Comparison of ENCODE assay signal across 16 cellular contexts in the genomic region with DNA sequence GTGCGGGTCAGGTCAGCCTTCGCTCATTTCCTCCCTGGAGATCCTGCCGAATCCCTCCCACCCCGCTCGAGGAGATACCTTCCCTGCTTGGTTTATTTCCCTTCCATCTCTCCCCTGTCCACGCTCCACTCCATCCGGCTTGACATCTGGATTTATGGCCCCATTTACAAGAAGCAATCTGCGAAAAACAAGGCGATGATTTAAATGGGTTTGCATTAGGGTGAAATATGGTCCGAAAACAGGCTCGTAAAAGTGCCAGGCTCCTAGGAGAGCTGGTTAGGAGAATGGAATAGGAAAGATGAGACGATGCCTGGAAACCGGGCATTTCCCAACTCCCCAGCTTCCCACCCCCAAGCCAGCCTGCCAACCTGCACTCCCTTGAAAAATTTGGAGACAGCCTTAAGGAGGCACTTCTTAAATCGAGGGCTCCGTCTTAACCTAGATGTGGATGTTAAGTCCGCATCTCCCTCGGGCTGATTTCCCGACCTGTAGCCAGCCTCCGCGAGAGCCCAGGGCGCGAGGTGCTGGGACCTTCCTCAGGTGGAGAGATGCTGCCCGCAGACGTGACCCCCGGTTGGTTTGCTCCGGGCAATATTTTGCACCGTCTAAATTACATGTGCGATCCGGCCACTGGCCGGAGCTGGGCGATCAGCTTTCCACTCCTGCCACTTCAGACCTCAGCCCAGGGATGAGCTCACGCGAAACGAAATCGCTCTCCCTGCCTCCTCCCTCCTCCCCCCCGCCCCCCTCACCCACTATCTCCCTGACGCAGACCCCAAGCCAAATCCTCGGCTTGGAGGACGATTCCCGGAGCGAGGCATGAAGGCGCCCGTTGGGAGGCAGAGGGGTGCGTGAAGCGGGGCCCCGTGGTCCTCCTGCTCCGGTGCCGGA. TPM values are rescaled to one million over a fixed set of nuclear protein-coding genes. Genes with fewer than 3 reads are reported as not detected.
DNase-seq lines count a peak whose midpoint lies in the region; ATAC-seq and TF ChIP-seq lines count a peak whose summit lies in the region.
"Had no signal": no experiment of that assay in that cellular context is flagged by ENCODE, and none has a peak within 500 bp of the region (broad histone marks: within the 10 kb centered on the region; RNA-seq: fewer than 3 reads in every experiment).

No MANE protein-coding gene starts in this region.

- TF ChIP-seq POLR2A in upper lobe of left lung (IDR thresholded peaks at IDR 0.05), result no peak

- H3K23ac ChIP-seq in mesendoderm (ENCODE audit: low read length), result no peak overlapping the region

- H3K36me3 Mint-ChIP-seq in stimulated activated naive B cell treated with anti-CD40 and anti-IgM and Interleukin-4, amounts not matched to agents 10 μg/mL and 1 μg/mL and 100 μg/mL, for 72 hours, result peaks cover 2 to 3% of the 10 kb centered on the region in 2 donors

- H3K9me3 Mint-ChIP-seq in stimulated activated naive B cell treated with anti-CD40 and anti-IgM and Interleukin-4, amounts not matched to agents 10 μg/mL and 1 μg/mL and 100 μg/mL, for 72 hours, result peaks cover 0 to 1% of the 10 kb centered on the region in 2 donors

- no peak overlapping the region for H3K9ac ChIP-seq in colonic mucosa (ENCODE audit: low read depth in 2 of 2, low read length in 2 of 2)
- H3K9ac ChIP-seq in mesendoderm (ENCODE audit: low read length), result no peak overlapping the region

- peak overlapping the region; percentile 95 for H3K4me2 ChIP-seq in mesendoderm (ENCODE audit: low read length)

- no peak overlapping the region for H3K27ac Mint-ChIP-seq in stimulated activated naive B cell treated with anti-CD40 and anti-IgM and Interleukin-4, amounts not matched to agents 10 μg/mL and 1 μg/mL and 100 μg/mL, for 72 hours

- no peak overlapping the region for H2AK5ac ChIP-seq in mesendoderm (ENCODE audit: low read length)

- H3K79me2 ChIP-seq in mesendoderm (ENCODE audit: control insufficient read depth, insufficient read depth, low read length), result no peaks in the 10 kb centered on the region

- no peak overlapping the region for H2BK120ac ChIP-seq in mesendoderm (ENCODE audit: low read depth, low read length)

- no peak for TF ChIP-seq EP300 in upper lobe of left lung (IDR thresholded peaks at IDR 0.05)

- no peak overlapping the region for H3K27ac ChIP-seq in colonic mucosa
- no peak overlapping the region for H3K27ac ChIP-seq in mesendoderm (ENCODE audit: low read depth, low read length)
- no peak overlapping the region for H3K27ac ChIP-seq in upper lobe of left lung
- H3K27ac ChIP-seq: brain microvascular endothelial cell, heart left ventricle, right lobe of liver had no signal

- no CpG with 5 or more reads among the region's 48 CpGs for WGBS in mesendoderm (ENCODE audit: extremely low coverage, insufficient coverage, low lambda C conversion rate)
- 2 to 5% methylated on average over 30 to 45 of the region's 48 CpGs for WGBS in upper lobe of left lung, 2 donors

- peaks cover 0 to 2% of the 10 kb centered on the region in 2 donors for H3K4me1 Mint-ChIP-seq in stimulated activated naive B cell treated with anti-CD40 and anti-IgM and Interleukin-4, amounts not matched to agents 10 μg/mL and 1 μg/mL and 100 μg/mL, for 72 hours

- ATAC-seq in upper lobe of left lung (ENCODE audit: low FRiP score in 2 of 2) (peak; percentile 9 to 14), HG02678 (IDR thresholded peaks at IDR 0.05; ENCODE audit: unreplicated experiment) (no peak)
- ATAC-seq in stimulated activated naive B cell treated with anti-CD40 and anti-IgM and Interleukin-4, amounts not matched to agents 10 μg/mL and 1 μg/mL and 100 μg/mL, for 72 hours (replicated peaks), result no peak
- ATAC-seq: activated CD4-positive, CD25-positive, alpha-beta regulatory T cell treated with anti-CD3 and anti-CD28 coated beads, Interleukin-2, amount 50 U/mL, for 24 hours; heart left ventricle; PC-3; right lobe of liver had no signal

- no peaks in the 10 kb centered on the region for H3K9me3 ChIP-seq in colonic mucosa
- no peaks in the 10 kb centered on the region for H3K9me3 ChIP-seq in upper lobe of left lung
- H3K9me3 ChIP-seq: heart left ventricle, mucosa of descending colon, right lobe of liver had no signal

- no peak overlapping the region for H3K4me3 Mint-ChIP-seq in stimulated activated naive B cell treated with anti-CD40 and anti-IgM and Interleukin-4, amounts not matched to agents 10 μg/mL and 1 μg/mL and 100 μg/mL, for 72 hours

- peak overlapping the region; percentile 7 for H3K4me3 ChIP-seq in colonic mucosa
- peak overlapping the region; percentile 34 for H3K4me3 ChIP-seq in mesendoderm (ENCODE audit: low read length)
- no peak overlapping the region for H3K4me3 ChIP-seq in upper lobe of left lung
- H3K4me3 ChIP-seq: mucosa of descending colon had no signal

- H3K27me3 ChIP-seq in colonic mucosa (peaks cover 21% of the 10 kb centered on the region), mesendoderm (ENCODE audit: insufficient read depth, low read length, poor library complexity) (peaks cover 35% of the 10 kb centered on the region), upper lobe of left lung (peaks cover 0 to 7% (median 2%) of the 10 kb centered on the region in 4 donors)
- H3K27me3 ChIP-seq: brain microvascular endothelial cell, right lobe of liver had no signal

- H4K5ac ChIP-seq in mesendoderm (ENCODE audit: low read length), result no peak overlapping the region

- no peak overlapping the region for H3K4ac ChIP-seq in mesendoderm (ENCODE audit: low read depth, low read length)

- no peaks in the 10 kb centered on the region for H3K36me3 ChIP-seq in colonic mucosa
- no peaks in the 10 kb centered on the region for H3K36me3 ChIP-seq in mesendoderm (ENCODE audit: control insufficient read depth, insufficient read depth, low read length)
- H3K36me3 ChIP-seq in upper lobe of left lung, result no peaks in the 10 kb centered on the region
- H3K36me3 ChIP-seq: brain microvascular endothelial cell, heart left ventricle, right lobe of liver had no signal

- no peaks in the 10 kb centered on the region for H3K79me1 ChIP-seq in mesendoderm (ENCODE audit: low read length)

- intact Hi-C loops in colonic mucosa (cut with DNase I), result no loop called here

- H3K56ac ChIP-seq in mesendoderm (ENCODE audit: low read length), result no peak overlapping the region

- no peak for TF ChIP-seq CTCF in colonic mucosa (IDR thresholded peaks at IDR 0.05)
- no peak for TF ChIP-seq CTCF in upper lobe of left lung (IDR thresholded peaks at IDR 0.05)

- no peak overlapping the region for H2BK15ac ChIP-seq in mesendoderm (replicated peaks; ENCODE audit: low read depth)

- H3K4me1 ChIP-seq in colonic mucosa (no peaks in the 10 kb centered on the region), mesendoderm (ENCODE audit: control insufficient read depth, low read depth, low read length) (peaks cover 2% of the 10 kb centered on the region), upper lobe of left lung (peaks cover 0 to 9% (median 0%) of the 10 kb centered on the region in 4 donors)
- H3K4me1 ChIP-seq: right lobe of liver had no signal

- peaks cover 35 to 48% of the 10 kb centered on the region in 2 donors for H3K27me3 Mint-ChIP-seq in stimulated activated naive B cell treated with anti-CD40 and anti-IgM and Interleukin-4, amounts not matched to agents 10 μg/mL and 1 μg/mL and 100 μg/mL, for 72 hours

- no peak overlapping the region for H4K8ac ChIP-seq in mesendoderm (ENCODE audit: low read depth, low read length)

- DNase-seq in NCI-H748 (lab: John Stamatoyannopoulos, UW; ENCODE audit: unreplicated experiment) (peak; percentile 23), NCI-H748 treated with DMSO at 0.1 percent for 48 hours (lab: John Stamatoyannopoulos, UW) (no peak), colonic mucosa (no peak), mesendoderm (peak; percentile 23), upper lobe of left lung (peak in 1 of 2 donors; percentile 58)
- no peak for DNase-seq in stimulated activated naive B cell treated with anti-CD40 and anti-IgM and Interleukin-4, amounts not matched to agents 10 μg/mL and 1 μg/mL and 100 μg/mL, for 72 hours
- DNase-seq in activated naive CD4-positive, alpha-beta T cell treated with anti-CD3 and anti-CD28 coated beads, Interleukin-2, amount 50 U/mL, for 16 hours, result no peak
- DNase-seq: activated T-cell treated with anti-CD3 and anti-CD28 coated beads, Interleukin-2, amount 50 U/mL, for 48 hours; brain microvascular endothelial cell; heart left ventricle; mucosa of descending colon; PC-3; right lobe of liver had no signal

- no peak overlapping the region for H3K18ac ChIP-seq in mesendoderm (ENCODE audit: low read length)

- H2BK5ac ChIP-seq in mesendoderm (ENCODE audit: low read length), result no peak overlapping the region

RNA-seq across cellular contexts. Expression of a gene that starts 1.3 kb away (rescaled TPM):
- under 1 TPM; 0.15 to 0.66 TPM for total RNA-seq in colonic mucosa
- polyA plus RNA-seq in mesendoderm (2013, experiment 1 of 2), result 0.06 TPM
- polyA plus RNA-seq in mesendoderm (2013, experiment 2 of 2), result 0.04 TPM
- 1 to 10 TPM in 1 of 6 donors, under 1 TPM in 1, not detected in 4; 0.46 to 8.6 TPM for total RNA-seq in upper lobe of left lung
- total RNA-seq: heart left ventricle, M059J, PC-3 had no signal
- polyA plus RNA-seq: heart left ventricle had no signal

Comparison
In these comparisons a context has a peak if more than half of its experiments do, and no peak if none do; other contexts are left out.
1. DNase-seq: peak in NCI-H748 (single experiment) and mesendoderm (single experiment); none in NCI-H748 treated with DMSO at 0.1 percent for 48 hours (single experiment), colonic mucosa (single experiment), stimulated activated naive B cell treated with anti-CD40 and anti-IgM and Interleukin-4, amounts not matched to agents 10 μg/mL and 1 μg/mL and 100 μg/mL, for 72 hours (single experiment) and activated naive CD4-positive, alpha-beta T cell treated with anti-CD3 and anti-CD28 coated beads, Interleukin-2, amount 50 U/mL, for 16 hours (single experiment).
2. H3K4me3 ChIP-seq: peak in colonic mucosa (single experiment) and mesendoderm (single experiment); none in upper lobe of left lung (0 of 4).
3. ATAC-seq: peak in upper lobe of left lung (2 of 2); none in stimulated activated naive B cell treated with anti-CD40 and anti-IgM and Interleukin-4, amounts not matched to agents 10 μg/mL and 1 μg/mL and 100 μg/mL, for 72 hours (0 of 2) and HG02678 (single experiment).